17 cellular contexts compared by ENCODE assay signal in the genomic region with DNA sequence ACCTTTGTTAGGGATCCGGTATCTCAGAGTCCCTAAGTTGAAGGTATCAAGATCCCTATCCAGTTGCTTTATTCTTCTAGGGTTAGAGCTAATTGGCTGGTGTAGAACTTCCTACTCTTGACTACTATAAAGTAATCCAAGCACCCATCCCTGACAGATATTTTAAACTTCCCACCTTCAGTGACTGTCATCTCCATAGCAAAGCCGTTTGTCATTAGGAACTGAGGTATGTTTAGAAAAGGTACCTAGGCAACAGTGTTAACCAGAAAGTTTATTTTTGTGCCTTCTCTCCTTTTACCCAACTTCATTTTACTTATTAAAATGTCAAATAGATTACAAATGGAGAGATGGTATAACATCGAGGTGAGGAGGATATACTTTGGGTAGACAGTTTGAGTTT. TPM values are rescaled to one million over a fixed set of nuclear protein-coding genes. Genes with fewer than 3 reads are reported as not detected.
A peak's percentile ranks its signal among the peaks of the same experiment; 100 is the strongest.
DNase-seq lines count a peak whose midpoint lies in the region; ATAC-seq and TF ChIP-seq lines count a peak whose summit lies in the region.
"Had no signal": no experiment of that assay in that cellular context is flagged by ENCODE, and none has a peak within 500 bp of the region (broad histone marks: within the 10 kb centered on the region; RNA-seq: fewer than 3 reads in every experiment).

No MANE protein-coding gene starts in this region.

- H3K27ac Mint-ChIP-seq in activated CD4-positive, alpha-beta T cell treated with anti-CD3 and anti-CD28 coated beads for 36 hours = peak overlapping the region; percentile 98
- peak overlapping the region; percentile 97 for H3K27ac Mint-ChIP-seq in activated naive CD8-positive, alpha-beta T cell
- peak overlapping the region in 8 of 10 donors; percentile 89 to 97 (median 95) for H3K27ac Mint-ChIP-seq in naive thymus-derived CD8-positive, alpha-beta T cell
- no peak overlapping the region for H3K27ac Mint-ChIP-seq in natural killer cell
- H3K27ac Mint-ChIP-seq: neural progenitor cell had no signal

- intact Hi-C loops in activated CD4-positive, alpha-beta T cell treated with anti-CD3 and anti-CD28 coated beads for 36 hours (cut with DNase I, micrococcal nuclease) = loop anchor here (1.0 to 10.0 kb wide), 10 partner anchors 16 to 1457 kb away; partner anchors contain the start of genes CASP10 (in 1 of the 2) and ICA1L (in 1 of the 2)
- intact Hi-C loops in natural killer cell (cut with micrococcal nuclease) = loop anchor here (10.0 kb wide), 1 partner anchor 374 kb away; the partner anchor contains the start of gene NOP58

- H3K4me3 Mint-ChIP-seq in activated CD4-positive, alpha-beta T cell treated with anti-CD3 and anti-CD28 coated beads for 36 hours = peak overlapping the region; percentile 83
- peak overlapping the region; percentile 89 for H3K4me3 Mint-ChIP-seq in activated naive CD8-positive, alpha-beta T cell
- H3K4me3 Mint-ChIP-seq in naive thymus-derived CD8-positive, alpha-beta T cell = peak overlapping the region; percentile 70 to 98 (median 92)
- H3K4me3 Mint-ChIP-seq in natural killer cell = no peak overlapping the region
- H3K4me3 Mint-ChIP-seq: neural progenitor cell had no signal

- peaks cover 16% of the 10 kb centered on the region for H3K36me3 Mint-ChIP-seq in activated CD4-positive, alpha-beta T cell treated with anti-CD3 and anti-CD28 coated beads for 36 hours (ENCODE audit: low read depth)
- H3K36me3 Mint-ChIP-seq in activated naive CD8-positive, alpha-beta T cell = no peaks in the 10 kb centered on the region
- H3K36me3 Mint-ChIP-seq in naive thymus-derived CD8-positive, alpha-beta T cell = peaks cover 0 to 5% (median 5%) of the 10 kb centered on the region in 3 donors
- no peaks in the 10 kb centered on the region for H3K36me3 Mint-ChIP-seq in natural killer cell

- POLR2A ChIA-PET in activated CD4-positive, alpha-beta T cell treated with anti-CD3 and anti-CD28 coated beads for 36 hours (lab: Charles Lee) = interaction anchor here (0.6 to 2.3 kb wide), 3 partner anchors 13 to 251 kb away, joined by 3 to 11 read pairs (median 3); no protein-coding TSS in a partner anchor
- POLR2A ChIA-PET in HEK293T (lab: Yijun Ruan, JAX) = no interaction called here
- POLR2A ChIA-PET in naive thymus-derived CD8-positive, alpha-beta T cell (lab: Charles Lee) = interaction anchor here (0.5 to 5.6 kb wide), 5 partner anchors 17 to 112 kb away, joined by 3 to 46 read pairs (median 4); no protein-coding TSS in a partner anchor

- no peak for DNase-seq in activated CD4-positive, alpha-beta T cell treated with anti-CD3 and anti-CD28 coated beads for 36 hours
- no peak for DNase-seq in activated CD4-positive, alpha-beta T cell treated with anti-CD3 and anti-CD28 coated beads for 48 hours
- DNase-seq in HEK293T (ENCODE audit: extremely low spot score) = no peak
- DNase-seq in naive thymus-derived CD8-positive, alpha-beta T cell = peak in 2 of 10 donors; percentile 33 to 56
- DNase-seq in SIG-M5 (lab: John Stamatoyannopoulos, UW) = no peak
- DNase-seq in natural killer cell = no peak
- DNase-seq in COLO829 (ENCODE audit: low spot score) = no peak
- DNase-seq: activated CD4-positive, alpha-beta T cell treated with anti-CD3 and anti-CD28 coated beads for 1 hour; hippocampal formation; NCI-H1417 treated with DMSO at 0.1 percent for 48 hours; NCI-H2171; NCI-H69; PC-3; SJCRH30; transverse colon had no signal

- H3K9me3 Mint-ChIP-seq in activated CD4-positive, alpha-beta T cell treated with anti-CD3 and anti-CD28 coated beads for 36 hours (ENCODE audit: low read depth) = no peaks in the 10 kb centered on the region
- no peaks in the 10 kb centered on the region for H3K9me3 Mint-ChIP-seq in activated naive CD8-positive, alpha-beta T cell (ENCODE audit: low read depth)
- H3K9me3 Mint-ChIP-seq in naive thymus-derived CD8-positive, alpha-beta T cell = no peaks in the 10 kb centered on the region
- H3K9me3 Mint-ChIP-seq in natural killer cell = no peaks in the 10 kb centered on the region

- ATAC-seq in activated CD4-positive, alpha-beta T cell treated with anti-CD3 and anti-CD28 coated beads for 36 hours = no peak
- ATAC-seq in naive thymus-derived CD8-positive, alpha-beta T cell = no peak
- ATAC-seq in natural killer cell = no peak
- ATAC-seq: PC-3 had no signal

- H3K27me3 Mint-ChIP-seq in activated CD4-positive, alpha-beta T cell treated with anti-CD3 and anti-CD28 coated beads for 36 hours = no peaks in the 10 kb centered on the region
- no peaks in the 10 kb centered on the region for H3K27me3 Mint-ChIP-seq in activated naive CD8-positive, alpha-beta T cell
- H3K27me3 Mint-ChIP-seq in naive thymus-derived CD8-positive, alpha-beta T cell = no peaks in the 10 kb centered on the region
- H3K27me3 Mint-ChIP-seq in natural killer cell (ENCODE audit: low read depth in 2 of 2) = no peaks in the 10 kb centered on the region

- H3K4me1 Mint-ChIP-seq in activated CD4-positive, alpha-beta T cell treated with anti-CD3 and anti-CD28 coated beads for 36 hours = peaks cover 48% of the 10 kb centered on the region
- H3K4me1 Mint-ChIP-seq in activated naive CD8-positive, alpha-beta T cell (ENCODE audit: low read depth) = peaks cover 56% of the 10 kb centered on the region
- H3K4me1 Mint-ChIP-seq in naive thymus-derived CD8-positive, alpha-beta T cell = peaks cover 23 to 67% (median 56%) of the 10 kb centered on the region in 4 donors
- peaks cover 15 to 25% of the 10 kb centered on the region in 2 donors for H3K4me1 Mint-ChIP-seq in natural killer cell

- TF ChIP-seq CTCF in natural killer cell (IDR thresholded peaks at IDR 0.05) = no peak

- CTCF ChIA-PET in activated CD4-positive, alpha-beta T cell treated with anti-CD3 and anti-CD28 coated beads for 36 hours (lab: Charles Lee) = interaction anchor here (0.8 to 1.6 kb wide), 3 partner anchors 8 to 61 kb away, joined by 3 to 5 read pairs (median 3); no protein-coding TSS in a partner anchor
- CTCF ChIA-PET in HEK293T (lab: Yijun Ruan, JAX) = no interaction called here

TF ChIP-seq in HEK293T, 16 proteins besides CTCF, POLR2A, EP300 and RAD21:
- TF ChIP-seq, protein P1, sequence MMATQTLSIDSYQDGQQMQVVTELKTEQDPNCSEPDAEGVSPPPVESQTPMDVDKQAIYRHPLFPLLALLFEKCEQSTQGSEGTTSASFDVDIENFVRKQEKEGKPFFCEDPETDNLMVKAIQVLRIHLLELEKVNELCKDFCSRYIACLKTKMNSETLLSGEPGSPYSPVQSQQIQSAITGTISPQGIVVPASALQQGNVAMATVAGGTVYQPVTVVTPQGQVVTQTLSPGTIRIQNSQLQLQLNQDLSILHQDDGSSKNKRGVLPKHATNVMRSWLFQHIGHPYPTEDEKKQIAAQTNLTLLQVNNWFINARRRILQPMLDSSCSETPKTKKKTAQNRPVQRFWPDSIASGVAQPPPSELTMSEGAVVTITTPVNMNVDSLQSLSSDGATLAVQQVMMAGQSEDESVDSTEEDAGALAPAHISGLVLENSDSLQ (IDR thresholded peaks at IDR 0.05) = peak; percentile 24; the same call in 1 of the 2 replicates
- no peak for TF ChIP-seq CTBP1 (IDR thresholded peaks at IDR 0.05; ENCODE audit: borderline replicate concordance)

RNA-seq across cellular contexts. Expression of gene FAM117B, which starts 4.5 kb away (rescaled TPM):
- total RNA-seq in activated CD4-positive, alpha-beta T cell treated with anti-CD3 and anti-CD28 coated beads for 36 hours = 10 to 100 TPM; 15.3 to 16.6 TPM
- total RNA-seq in naive thymus-derived CD8-positive, alpha-beta T cell = 10 to 100 TPM; 55.6 to 57.2 TPM
- 10 to 100 TPM; 11.0 to 24.4 (median 16.0) TPM for polyA plus RNA-seq in naive thymus-derived CD8-positive, alpha-beta T cell
- 10 to 100 TPM; 11.6 to 14.2 (median 13.1) TPM for total RNA-seq in natural killer cell

Comparison
In these comparisons a context has a peak if more than half of its experiments do, and no peak if none do; other contexts are left out.
1. H3K27ac Mint-ChIP-seq: peak in activated CD4-positive, alpha-beta T cell treated with anti-CD3 and anti-CD28 coated beads for 36 hours (single experiment), activated naive CD8-positive, alpha-beta T cell (single experiment) and naive thymus-derived CD8-positive, alpha-beta T cell (8 of 10); none in natural killer cell (0 of 2).